14 cellular contexts compared by ENCODE assay signal in genomic region chr3:15387171-15387581, GRCh38. TPM values are rescaled to one million over a fixed set of nuclear protein-coding genes. Genes with fewer than 3 reads are reported as not detected.
A peak's percentile ranks its signal among the peaks of the same experiment; 100 is the strongest.
DNase-seq lines count a peak whose midpoint lies in the region; ATAC-seq and TF ChIP-seq lines count a peak whose summit lies in the region.
"Had no signal": no experiment of that assay in that cellular context is flagged by ENCODE, and none has a peak within 500 bp of the region (broad histone marks: within the 10 kb centered on the region; RNA-seq: fewer than 3 reads in every experiment).

No MANE protein-coding gene starts in this region.

- TF ChIP-seq CTCF in Calu3 (IDR thresholded peaks at IDR 0.05; ENCODE audit: unreplicated experiment) (no peak), OCI-LY3 (IDR thresholded peaks at IDR 0.05; ENCODE audit: low read depth, low read length) (no peak), cardiac fibroblast (IDR thresholded peaks at IDR 0.05; ENCODE audit: low read depth, low read length) (no peak)

- H3K79me1 ChIP-seq in mesenchymal stem cell (replicated peaks; ENCODE audit: low read length, poor library complexity, severe bottlenecking): no peaks in the 10 kb centered on the region

- DNase-seq in Calu3: no peak
- DNase-seq in cardiac fibroblast (ENCODE audit: low read depth in 2 of 2): peak; percentile 10 to 35
- DNase-seq in mesenchymal stem cell: no peak
- no peak for DNase-seq in NCI-H146 treated with DMSO at 0.1 percent for 48 hours (lab: John Stamatoyannopoulos, UW; ENCODE audit: unreplicated experiment)
- DNase-seq: activated CD4-positive, alpha-beta T cell treated with anti-CD3 and anti-CD28 coated beads for 36 hours; colonic mucosa; DMS 273 treated with DMSO at 0.1 percent for 48 hours; NCI-H1092 treated with DMSO at 0.1 percent for 48 hours; T-helper 1 cell had no signal

- no TSS peak for BruUV-seq in Calu3 (replicated peaks; lab: Mats Ljungman, UMichigan)

- H3K27me3 ChIP-seq in OCI-LY3 (ENCODE audit: low read depth, low read length) (no peaks in the 10 kb centered on the region), mesenchymal stem cell (ENCODE audit: control insufficient read depth in 1 of 2, insufficient read depth in 1 of 2, low read length in 2 of 2) (no peaks in the 10 kb centered on the region)
- H3K27me3 ChIP-seq: colonic mucosa, suprapubic skin had no signal

- H3K14ac ChIP-seq in mesenchymal stem cell (ENCODE audit: low read length in 2 of 2): no peak overlapping the region

- H3K9me3 Mint-ChIP-seq in Calu3 (ENCODE audit: low read depth, unreplicated experiment): no peaks in the 10 kb centered on the region

- no peak overlapping the region for H3K4me3 Mint-ChIP-seq in Calu3 (ENCODE audit: low read depth, unreplicated experiment)
- H3K4me3 Mint-ChIP-seq: activated CD4-positive, alpha-beta T cell treated with anti-CD3 and anti-CD28 coated beads for 36 hours had no signal

- no peak overlapping the region for H2BK15ac ChIP-seq in mesenchymal stem cell (ENCODE audit: low read depth, poor library complexity, severe bottlenecking)

- H3K9me3 ChIP-seq in OCI-LY3 (ENCODE audit: insufficient read depth, low read length): peaks cover 13% of the 10 kb centered on the region
- no peaks in the 10 kb centered on the region for H3K9me3 ChIP-seq in mesenchymal stem cell (ENCODE audit: control insufficient read depth, low read length)
- H3K9me3 ChIP-seq: colonic mucosa, suprapubic skin had no signal

- intact Hi-C loops in Calu3 (cut with micrococcal nuclease; ENCODE audit: unreplicated experiment): no loop called here

- H3K27ac ChIP-seq in OCI-LY3 (ENCODE audit: low read length) (peak overlapping the region; percentile 36), mesenchymal stem cell (ENCODE audit: low read length, poor library complexity, severe bottlenecking) (no peak overlapping the region)
- H3K27ac ChIP-seq: colonic mucosa, suprapubic skin had no signal

- no peak overlapping the region for H2AK5ac ChIP-seq in mesenchymal stem cell (ENCODE audit: low read length, severe bottlenecking)

- no peaks in the 10 kb centered on the region for H4K20me1 ChIP-seq in OCI-LY3 (ENCODE audit: insufficient read depth, low read length)

- ATAC-seq in HG03196 (IDR thresholded peaks at IDR 0.05; ENCODE audit: unreplicated experiment): no peak
- ATAC-seq in GM18519 (IDR thresholded peaks at IDR 0.05; ENCODE audit: low FRiP score, unreplicated experiment): no peak
- no peak for ATAC-seq in GM21737 (IDR thresholded peaks at IDR 0.05; ENCODE audit: unreplicated experiment)
- ATAC-seq: activated CD4-positive, alpha-beta T cell treated with anti-CD3 and anti-CD28 coated beads for 36 hours had no signal

- no peaks in the 10 kb centered on the region for H3K79me2 ChIP-seq in OCI-LY3 (ENCODE audit: low read length)

- H3K4me1 Mint-ChIP-seq in Calu3 (ENCODE audit: low read depth, unreplicated experiment): peaks cover 29% of the 10 kb centered on the region
- H3K4me1 Mint-ChIP-seq: activated CD4-positive, alpha-beta T cell treated with anti-CD3 and anti-CD28 coated beads for 36 hours had no signal

- CTCF ChIA-PET in Calu3 (lab: Charles Lee): interaction anchor here (0.6 to 2.0 kb wide), 2 partner anchors 18 to 138 kb away, joined by 3 to 6 read pairs; no protein-coding TSS in a partner anchor

- H3K36me3 ChIP-seq in OCI-LY3 (replicated peaks; ENCODE audit: low read depth, low read length) (peaks cover 13% of the 10 kb centered on the region), mesenchymal stem cell (ENCODE audit: control insufficient read depth in 1 of 2, insufficient read depth in 2 of 2, low read depth in 1 of 2, low read length in 2 of 2) (no peaks in the 10 kb centered on the region)
- H3K36me3 ChIP-seq: colonic mucosa, suprapubic skin had no signal

- H3K18ac ChIP-seq in mesenchymal stem cell (ENCODE audit: low read depth in 1 of 2, low read length in 2 of 2): no peak overlapping the region

- H3K27ac Mint-ChIP-seq in Calu3 (ENCODE audit: unreplicated experiment): peak overlapping the region; percentile 35
- H3K27ac Mint-ChIP-seq: activated CD4-positive, alpha-beta T cell treated with anti-CD3 and anti-CD28 coated beads for 36 hours had no signal

- no peak overlapping the region for H2BK12ac ChIP-seq in mesenchymal stem cell (ENCODE audit: low read length in 2 of 2)

- H2BK120ac ChIP-seq in mesenchymal stem cell (ENCODE audit: low read depth, low read length): no peak overlapping the region

- H3K4me1 ChIP-seq in OCI-LY3 (ENCODE audit: low read length) (peaks cover 88% of the 10 kb centered on the region), mesenchymal stem cell (ENCODE audit: control insufficient read depth, insufficient read depth, low read depth, low read length) (no peaks in the 10 kb centered on the region)
- H3K4me1 ChIP-seq: colonic mucosa, suprapubic skin had no signal

- H3K36me3 Mint-ChIP-seq in Calu3 (ENCODE audit: insufficient read depth, unreplicated experiment): no peaks in the 10 kb centered on the region

- H3K23ac ChIP-seq in mesenchymal stem cell (ENCODE audit: low read length in 2 of 2): no peak overlapping the region

- H3K9ac ChIP-seq in OCI-LY3 (ENCODE audit: low read length) (peak overlapping the region; percentile 23; the same call in 1 of the 2 replicates), mesenchymal stem cell (ENCODE audit: low read length) (peak overlapping the region; percentile 49)

- H4K91ac ChIP-seq in mesenchymal stem cell (ENCODE audit: low read length): no peak overlapping the region

- H4K8ac ChIP-seq in mesenchymal stem cell (ENCODE audit: low read length): no peak overlapping the region

- no peaks in the 10 kb centered on the region for H3K27me3 Mint-ChIP-seq in Calu3 (ENCODE audit: unreplicated experiment)
- H3K27me3 Mint-ChIP-seq: activated CD4-positive, alpha-beta T cell treated with anti-CD3 and anti-CD28 coated beads for 36 hours had no signal

- WGBS in mesenchymal stem cell: 25% methylated on average over 1 of the region's 1 CpG

- H2BK5ac ChIP-seq in mesenchymal stem cell (ENCODE audit: low read depth, low read length, poor library complexity, severe bottlenecking): no peak overlapping the region

- H2AFZ ChIP-seq in OCI-LY3 (ENCODE audit: low read depth, low read length) (no peak overlapping the region), mesenchymal stem cell (ENCODE audit: low read depth, low read length) (no peak overlapping the region)

- H3K4me3 ChIP-seq in OCI-LY3 (ENCODE audit: low read length) (no peak overlapping the region), cardiac fibroblast (replicated peaks in 1 of 2; ENCODE audit: low read depth in 2 of 2, low read length in 2 of 2) (no peak overlapping the region), mesenchymal stem cell (ENCODE audit: insufficient read depth in 1 of 2, low read depth in 1 of 2, low read length in 2 of 2) (no peak overlapping the region)
- H3K4me3 ChIP-seq: colonic mucosa, suprapubic skin had no signal

- peak overlapping the region; percentile 2; the same call in 1 of the 2 replicates for H3K4me2 ChIP-seq in OCI-LY3 (ENCODE audit: low read length)
- H3K4me2 ChIP-seq in mesenchymal stem cell (ENCODE audit: low read length, poor library complexity, severe bottlenecking): no peak overlapping the region

- no peak overlapping the region for H3K4ac ChIP-seq in mesenchymal stem cell (ENCODE audit: low read depth in 1 of 2, low read length in 2 of 2)

RNA-seq across cellular contexts. Expression of gene METTL6, which starts 40.2 kb away (rescaled TPM):
- total RNA-seq in Calu3 (2022): 22.5 and 23.0 TPM in 2 replicates
- 19.3 TPM for polyA plus RNA-seq in mesenchymal stem cell (2013, experiment 1 of 2)
- polyA plus RNA-seq in mesenchymal stem cell (2013, experiment 2 of 2): 18.8 TPM

RNA-seq across cellular contexts. Expression of gene EAF1, which starts 40.2 kb away (rescaled TPM):
- 23.9 and 24.3 TPM in 2 replicates for total RNA-seq in Calu3 (2022)
- 11.7 TPM for polyA plus RNA-seq in mesenchymal stem cell (2013, experiment 1 of 2)
- 11.0 TPM for polyA plus RNA-seq in mesenchymal stem cell (2013, experiment 2 of 2)

RNA-seq across cellular contexts. Expression of gene SH3BP5, which starts 54.8 kb away (rescaled TPM):
- 4.0 and 4.2 TPM in 2 replicates for total RNA-seq in Calu3 (2022)
- polyA plus RNA-seq in mesenchymal stem cell (2013, experiment 1 of 2): 8.4 TPM
- polyA plus RNA-seq in mesenchymal stem cell (2013, experiment 2 of 2): 8.4 TPM

Comparison
In these comparisons a context has a peak if more than half of its experiments do, and no peak if none do; other contexts are left out.
1. DNase-seq: peak in cardiac fibroblast (2 of 2); none in Calu3 (single experiment), mesenchymal stem cell (single experiment) and NCI-H146 treated with DMSO at 0.1 percent for 48 hours (single experiment).